In the genomic region with DNA sequence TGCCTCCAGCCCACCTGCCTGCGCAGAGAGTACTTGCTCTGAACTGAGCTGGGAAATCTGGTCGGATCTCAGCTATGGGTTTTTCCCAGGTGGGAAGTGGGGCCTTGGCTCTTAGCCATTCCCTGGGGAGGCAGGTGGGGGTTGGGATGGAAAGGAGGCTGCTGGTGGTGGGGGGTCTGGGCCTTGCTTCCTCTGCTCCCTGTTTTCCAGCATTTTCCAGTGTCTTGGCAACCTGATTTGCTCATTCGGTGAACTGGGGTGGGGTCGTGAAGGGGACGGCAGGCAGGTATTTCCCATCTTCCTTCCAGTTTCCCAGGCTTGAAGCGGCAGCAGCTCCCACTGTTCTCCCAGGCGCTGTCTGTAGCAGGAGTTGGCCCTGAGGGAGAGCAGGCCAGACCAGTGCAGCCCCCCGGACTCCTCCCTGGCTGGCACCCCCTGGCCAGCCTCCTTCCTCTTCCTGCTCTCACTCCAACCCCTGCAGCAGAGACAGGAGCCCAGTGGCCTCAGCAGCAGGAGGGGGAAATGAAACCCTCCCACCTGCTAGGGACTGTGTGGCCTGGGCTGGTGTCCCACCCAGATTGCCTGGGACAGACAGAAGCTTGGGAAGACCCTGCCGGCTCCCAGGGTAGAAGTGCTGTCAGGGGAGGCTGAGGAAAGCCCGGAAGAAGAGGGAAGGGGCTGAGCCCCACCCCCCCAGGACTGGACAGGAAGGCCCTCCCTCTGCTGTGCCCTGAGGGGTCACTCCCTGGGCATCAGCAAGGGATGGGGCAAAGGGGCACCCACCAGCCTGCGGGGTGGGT, we compare ENCODE assay signal across 11 cellular contexts. TPM values are rescaled to one million over a fixed set of nuclear protein-coding genes. Genes with fewer than 3 reads are reported as not detected.
DNase-seq lines count a peak whose midpoint lies in the region; ATAC-seq, FAIRE-seq and TF ChIP-seq lines count a peak whose summit lies in the region.
"Had no signal": no experiment of that assay in that cellular context is flagged by ENCODE, and none has a peak within 500 bp of the region (broad histone marks: within the 10 kb centered on the region; RNA-seq: fewer than 3 reads in every experiment).

No MANE protein-coding gene starts in this region.

- H4K20me1 ChIP-seq in DND-41 (ENCODE audit: insufficient read depth, low read length): peaks cover 90% of the 10 kb centered on the region

- no peaks in the 10 kb centered on the region for H3K9me3 ChIP-seq in DND-41 (ENCODE audit: insufficient read depth, low read length, severe bottlenecking)
- H3K9me3 ChIP-seq in effector memory CD4-positive, alpha-beta T cell (ENCODE audit: control insufficient read depth, low read length): no peaks in the 10 kb centered on the region
- H3K9me3 ChIP-seq in pancreas: no peaks in the 10 kb centered on the region

- no peaks in the 10 kb centered on the region for H3K27me3 ChIP-seq in DND-41 (ENCODE audit: insufficient read depth, low read length, poor library complexity)
- H3K27me3 ChIP-seq in effector memory CD4-positive, alpha-beta T cell (replicated peaks; ENCODE audit: control insufficient read depth, insufficient read depth, low read length, poor library complexity, severe bottlenecking): no peaks in the 10 kb centered on the region
- H3K27me3 ChIP-seq in pancreas: no peaks in the 10 kb centered on the region

- no peak for ATAC-seq in DND-41 (ENCODE audit: insufficient read depth, low read depth)
- ATAC-seq in pancreas: no peak
- no peak for ATAC-seq in HG03378 (IDR thresholded peaks at IDR 0.05; ENCODE audit: unreplicated experiment)
- ATAC-seq in sciatic nerve: no peak

- intact Hi-C loops in pancreas (cut with DNase I): no loop called here
- intact Hi-C loops in sciatic nerve (cut with DNase I): no loop called here

- no peak for FAIRE-seq in pancreas (lab: Jason Lieb, UNC)

- peaks cover 80% of the 10 kb centered on the region for H3K79me2 ChIP-seq in DND-41 (ENCODE audit: insufficient read depth, low read length)

- DNase-seq in DND-41: no peak
- peak; percentile 41 for DNase-seq in MV-4-11 (lab: John Stamatoyannopoulos, UW)
- DNase-seq in effector memory CD4-positive, alpha-beta T cell: no peak
- peak in 1 of 6 donors; percentile 44 for DNase-seq in pancreas
- no peak for DNase-seq in ureter (ENCODE audit: low spot score)
- no peak for DNase-seq in stimulated activated CD4-positive, alpha-beta T cell treated with anti-CD3 and anti-CD28 coated beads, Interleukin-4, amount 100 ng/mL, for 4 hours
- no peak for DNase-seq in sciatic nerve (ENCODE audit: low spot score)
- DNase-seq: GDM1, NCI-H1048, T1000 had no signal

- H3K4me1 ChIP-seq in DND-41 (ENCODE audit: insufficient read depth, low read length) (peaks cover 44% of the 10 kb centered on the region), pancreas (peaks cover 36 to 59% (median 51%) of the 10 kb centered on the region in 3 donors)
- peaks cover 60% of the 10 kb centered on the region for H3K4me1 ChIP-seq in effector memory CD4-positive, alpha-beta T cell (ENCODE audit: control insufficient read depth, insufficient read depth, low read length, poor library complexity, severe bottlenecking)

- peak overlapping the region; percentile 18; the same call in 1 of the 2 replicates for H3K4me2 ChIP-seq in DND-41 (ENCODE audit: insufficient read depth, low read length)

- H3K36me3 ChIP-seq in DND-41 (ENCODE audit: insufficient read depth, low read length) (peaks cover 94% of the 10 kb centered on the region), pancreas (peaks cover 0 to 24% (median 11%) of the 10 kb centered on the region in 3 donors)
- H3K36me3 ChIP-seq in effector memory CD4-positive, alpha-beta T cell (ENCODE audit: control insufficient read depth, insufficient read depth, low read length): peaks cover 30% of the 10 kb centered on the region

- TF ChIP-seq CTCF in DND-41 (IDR thresholded peaks at IDR 0.05; ENCODE audit: borderline replicate concordance, extremely low read depth, low read length, poor library complexity, severe bottlenecking) (no peak), pancreas (IDR thresholded peaks at IDR 0.05) (no peak)

- H3K27ac ChIP-seq in DND-41 (ENCODE audit: low read length) (no peak overlapping the region), pancreas (peak overlapping the region in 3 of 4 donors; percentile 40 to 72 (median 55))
- peak overlapping the region; percentile 50 for H3K27ac ChIP-seq in effector memory CD4-positive, alpha-beta T cell (ENCODE audit: insufficient read depth, low read length, poor library complexity, severe bottlenecking)

- no peak overlapping the region for H2AFZ ChIP-seq in DND-41 (ENCODE audit: low read depth, low read length)

- no peak overlapping the region for H3K4me3 ChIP-seq in DND-41 (ENCODE audit: low read depth in 1 of 2, low read length in 2 of 2)
- no peak overlapping the region for H3K4me3 ChIP-seq in effector memory CD4-positive, alpha-beta T cell (ENCODE audit: insufficient read depth, low read depth, low read length, poor library complexity, severe bottlenecking)
- H3K4me3 ChIP-seq in pancreas: no peak overlapping the region

- WGBS in pancreas, 2 donors: 51 to 70% methylated on average over 11 of the region's 11 CpGs

- no peak overlapping the region for H3K9ac ChIP-seq in DND-41 (ENCODE audit: low read depth, low read length)

RNA-seq across cellular contexts. Expression of a gene that starts 6.6 kb away (rescaled TPM):
- total RNA-seq in pancreas (100 to 1,000 TPM in 1 of 6 donors, 10 to 100 TPM in 5; 65.2 to 106 (median 76.7) TPM), ureter (137 TPM), sciatic nerve (164 TPM)
- polyA plus RNA-seq in pancreas: 10 to 100 TPM; 42.2 to 53.2 TPM
